23 cellular contexts compared by ENCODE assay signal in the genomic region with DNA sequence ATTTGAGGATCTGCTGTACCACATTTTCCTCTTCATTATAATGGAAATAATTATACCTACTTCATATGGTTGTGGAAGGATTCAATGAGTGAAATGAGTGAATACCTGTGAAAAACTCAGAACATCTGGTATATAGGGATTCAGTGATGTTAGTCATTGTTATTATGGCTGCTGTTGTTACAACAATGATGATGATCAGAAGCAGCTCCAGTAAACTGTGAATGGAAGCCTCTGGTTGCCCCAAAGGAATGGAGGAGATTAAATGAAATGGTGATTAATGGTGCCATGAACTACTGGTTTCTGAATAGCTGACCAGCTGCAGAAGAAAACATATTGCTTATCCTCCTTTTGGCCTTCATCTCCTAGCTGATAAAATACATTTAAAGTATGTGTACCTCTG.
DNase-seq lines count a peak whose midpoint lies in the region; ATAC-seq, FAIRE-seq and TF ChIP-seq lines count a peak whose summit lies in the region.
"Had no signal": no experiment of that assay in that cellular context is flagged by ENCODE, and none has a peak within 500 bp of the region (broad histone marks: within the 10 kb centered on the region; RNA-seq: fewer than 3 reads in every experiment).

No MANE protein-coding gene starts in this region.

- H3K9me3 ChIP-seq in GM23248 (ENCODE audit: low read depth) = no peaks in the 10 kb centered on the region
- no peaks in the 10 kb centered on the region for H3K9me3 ChIP-seq in uterus
- H3K9me3 ChIP-seq: ascending aorta, left lung, right lobe of liver, testis had no signal

- H3K9me2 ChIP-seq in GM23248 (ENCODE audit: insufficient read depth) = no peaks in the 10 kb centered on the region

- peak overlapping the region; percentile 47; the same call in 1 of the 2 replicates for H2AFZ ChIP-seq in GM23248

- intact Hi-C loops in uterus (cut with DNase I; ENCODE audit: low total_unique reads) = no loop called here

- H3K36me3 ChIP-seq in GM23248 (ENCODE audit: low read depth) (no peaks in the 10 kb centered on the region), bronchial epithelial cell (ENCODE audit: control insufficient read depth, insufficient read depth, low read length) (no peaks in the 10 kb centered on the region), uterus (no peaks in the 10 kb centered on the region)
- H3K36me3 ChIP-seq: ascending aorta, left lung, right lobe of liver, WERI-Rb-1 had no signal

- no peak for ATAC-seq in HG03520 (IDR thresholded peaks at IDR 0.05; ENCODE audit: unreplicated experiment)
- ATAC-seq: CD8-positive, alpha-beta T cell; GM12878; left lung had no signal

- H4K20me1 ChIP-seq in GM23248 (ENCODE audit: insufficient read depth) = no peaks in the 10 kb centered on the region

- in situ Hi-C loops in GM23248 (cut with MboI) = no loop called here

- no peak overlapping the region for H3K4me3 ChIP-seq in GM23248
- no peak overlapping the region for H3K4me3 ChIP-seq in bronchial epithelial cell (ENCODE audit: low read depth, low read length)
- H3K4me3 ChIP-seq in uterus = no peak overlapping the region
- H3K4me3 ChIP-seq: ascending aorta, GM12878, left lung, right lobe of liver, testis had no signal

- no peak for FAIRE-seq in bronchial epithelial cell (lab: Jason Lieb, UNC)
- FAIRE-seq: GM12878 had no signal

- TF ChIP-seq CTCF in bronchial epithelial cell (IDR thresholded peaks at IDR 0.05; ENCODE audit: insufficient read depth, low read length, severe bottlenecking) = no peak
- TF ChIP-seq CTCF in uterus (IDR thresholded peaks at IDR 0.05) = no peak

- H3K79me2 ChIP-seq in GM23248 (ENCODE audit: insufficient read depth) = no peaks in the 10 kb centered on the region

- H3K27ac ChIP-seq in GM23248 (peak overlapping the region; percentile 42), uterus (peak overlapping the region in 1 of 2 donors; percentile 30)
- H3K27ac ChIP-seq: ascending aorta, left lung, right lobe of liver, testis, WERI-Rb-1 had no signal

- H3K4me1 ChIP-seq in GM23248 (ENCODE audit: insufficient read depth) = no peaks in the 10 kb centered on the region; the same call in 1 of the 2 replicates
- H3K4me1 ChIP-seq in uterus = no peaks in the 10 kb centered on the region
- H3K4me1 ChIP-seq: ascending aorta, left lung, right lobe of liver, testis had no signal

- no peak overlapping the region for H3K4me2 ChIP-seq in GM23248 (ENCODE audit: unreplicated experiment)

- H3K27me3 ChIP-seq in GM23248 (replicated peaks; ENCODE audit: insufficient read depth) (no peaks in the 10 kb centered on the region), bronchial epithelial cell (ENCODE audit: control insufficient read depth, insufficient read depth, low read length) (no peaks in the 10 kb centered on the region), uterus (no peaks in the 10 kb centered on the region)
- H3K27me3 ChIP-seq: ascending aorta, left lung, right lobe of liver, testis had no signal

- DNase-seq in GM23248 (peak; percentile 52), NCI-H774 (lab: John Stamatoyannopoulos, UW) (peak; percentile 35), bronchial epithelial cell (ENCODE audit: low read depth) (peak; percentile 50), kidney tubule cell (ENCODE audit: low spot score) (peak; percentile 17), uterus (no peak), SIG-M5 treated with dmso at 0.1 percent for 504 hours (lab: John Stamatoyannopoulos, UW; ENCODE audit: unreplicated experiment) (no peak)
- DNase-seq: activated CD4-positive, alpha-beta T cell treated with anti-CD3 and anti-CD28 coated beads, Interleukin-2, amount 10 ng/mL, durations not matched to agents 24 days and 14 days; activated gamma-delta T cell treated with Interleukin-2 at 50 U/mL for 16 hours; activated naive CD8-positive, alpha-beta T cell treated with anti-CD3 and anti-CD28 coated beads, Interleukin-2, amount 10 ng/mL, durations not matched to agents 7 days and 5 days; CD8-positive, alpha-beta T cell; dermis blood vessel endothelial cell; GOT3; hypothalamus; left lung; NCI-H1694 treated with DMSO at 0.1 percent for 48 hours; NCI-H2171; right lobe of liver; stimulated activated CD8-positive, alpha-beta memory T cell treated with anti-CD3 and anti-CD28 coated beads, Interleukin-4, amount 100 ng/mL, for 48 hours; testis; WERI-Rb-1 had no signal

- 0 out of 2 replicates have a peak, but pooled peaks cover 5% of the 10 kb centered on the region for H3F3A ChIP-seq in GM23248 (ENCODE audit: insufficient read depth)

- peak overlapping the region; percentile 46; the same call in 1 of the 2 replicates for H3K9ac ChIP-seq in GM23248

- TF ChIP-seq POLR2A in uterus (IDR thresholded peaks at IDR 0.05) = no peak

Comparison
In these comparisons a context has a peak if more than half of its experiments do, and no peak if none do; other contexts are left out.
1. DNase-seq: peak in GM23248 (single experiment), NCI-H774 (single experiment), bronchial epithelial cell (single experiment) and kidney tubule cell (single experiment); none in uterus (0 of 2) and SIG-M5 treated with dmso at 0.1 percent for 504 hours (single experiment).